Comparison of ENCODE assay signal across 12 cellular contexts in the genomic region with DNA sequence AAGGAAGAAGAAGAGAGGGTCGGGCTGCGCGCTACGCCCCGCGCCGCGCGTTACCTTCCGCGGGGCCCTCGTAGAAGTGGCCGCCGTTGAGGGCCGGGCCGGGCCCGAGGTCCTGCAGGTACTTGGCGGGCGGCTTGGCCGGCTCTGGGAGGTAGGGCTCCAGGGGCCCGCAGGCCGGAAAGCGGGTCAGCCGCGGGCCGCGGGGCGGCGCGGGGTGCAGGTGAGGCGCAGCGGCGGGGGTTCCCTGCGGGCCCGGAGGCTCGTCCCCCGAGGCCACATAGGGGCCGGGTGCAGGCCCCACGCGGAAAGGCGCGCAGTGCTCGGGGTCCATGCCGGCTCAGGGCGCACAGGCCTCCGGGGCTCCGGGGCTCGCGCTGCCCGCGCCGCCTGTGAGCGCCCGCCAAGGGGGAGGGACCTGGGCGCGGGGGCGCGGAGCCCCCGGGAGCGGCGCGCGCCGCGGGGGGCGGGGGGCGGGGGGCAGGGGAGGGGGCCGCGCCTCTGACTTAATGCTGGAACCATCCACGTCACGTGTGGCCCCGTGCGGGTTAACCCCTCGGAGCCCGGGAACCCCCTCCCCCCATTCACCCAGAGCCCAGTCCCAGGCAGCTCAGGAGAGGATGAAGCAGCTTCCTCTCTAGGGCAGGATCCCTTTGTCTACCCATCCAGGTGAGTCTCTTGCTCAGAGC. TPM values are rescaled to one million over a fixed set of nuclear protein-coding genes. Genes with fewer than 3 reads are reported as not detected.
DNase-seq lines count a peak whose midpoint lies in the region; ATAC-seq and TF ChIP-seq lines count a peak whose summit lies in the region.
"Had no signal": no experiment of that assay in that cellular context is flagged by ENCODE, and none has a peak within 500 bp of the region (broad histone marks: within the 10 kb centered on the region; RNA-seq: fewer than 3 reads in every experiment).

A gene (minus strand): TSS at position 391 of the 686 bp plus-strand sequence. CDS start 60 bp downstream, at position 331.

- H3K4me3 Mint-ChIP-seq in HFFc6: peak within 1 kb of the TSS; percentile 85; the same call in 1 of the 2 replicates
- H3K4me3 Mint-ChIP-seq in Calu3 (ENCODE audit: low read depth, unreplicated experiment): no peak within 1 kb of the TSS

- H3K4me3 ChIP-seq in A673 (ENCODE audit: low read depth, low read length, poor library complexity, severe bottlenecking) (peak within 1 kb of the TSS; percentile 19), ectodermal cell (ENCODE audit: insufficient read depth, low read depth, low read length) (peak within 1 kb of the TSS; percentile 23), mesendoderm (ENCODE audit: low read length) (no peak within 1 kb of the TSS)

- no peak within 1 kb of the TSS for H3K4ac ChIP-seq in mesendoderm (ENCODE audit: low read depth, low read length)

- H4K8ac ChIP-seq in mesendoderm (ENCODE audit: low read depth, low read length): no peak within 1 kb of the TSS

- POLR2A ChIA-PET in A673 (lab: Charles Lee; ENCODE audit: low non-redundant PET): no interaction called here

- no TSS peak for BruUV-seq in A673 (replicated peaks; lab: Mats Ljungman, UMichigan)
- BruUV-seq in Calu3 (replicated peaks; lab: Mats Ljungman, UMichigan): no TSS peak

- no peak within 1 kb of the TSS for H2BK5ac ChIP-seq in mesendoderm (ENCODE audit: low read length)

- peaks cover 8% of the 10 kb centered on the region for H3K4me1 ChIP-seq in A673 (ENCODE audit: insufficient read depth, low read length, poor library complexity, severe bottlenecking)
- peaks cover 13% of the 10 kb centered on the region for H3K4me1 ChIP-seq in ectodermal cell (ENCODE audit: control insufficient read depth, insufficient read depth, low read length)
- H3K4me1 ChIP-seq in mesendoderm (ENCODE audit: control insufficient read depth, low read depth, low read length): peaks cover 2% of the 10 kb centered on the region
- H3K4me1 ChIP-seq: foreskin keratinocyte had no signal

- H3K23ac ChIP-seq in mesendoderm (ENCODE audit: low read length): peak within 1 kb of the TSS; percentile 7

- H3K27me3 Mint-ChIP-seq in HFFc6 (ENCODE audit: insufficient read depth) (peaks cover 35% of the 10 kb centered on the region), Calu3 (ENCODE audit: unreplicated experiment) (no peaks in the 10 kb centered on the region)

- no peak within 1 kb of the TSS for H2AK5ac ChIP-seq in mesendoderm (ENCODE audit: low read length)

- H3K36me3 ChIP-seq in A673 (ENCODE audit: insufficient read depth, low read length, poor library complexity, severe bottlenecking) (no peaks in the 10 kb centered on the region), ectodermal cell (ENCODE audit: control insufficient read depth, insufficient read depth, low read length) (no peaks in the 10 kb centered on the region), mesendoderm (ENCODE audit: control insufficient read depth, insufficient read depth, low read length) (no peaks in the 10 kb centered on the region)

- DNase-seq in A673 (ENCODE audit: low spot score) (no peak), HFFc6 (no peak), mesendoderm (no peak), Calu3 (no peak), cortex of kidney (lab: John Stamatoyannopoulos, UW) (no peak), HPDE6-E6E7 (ENCODE audit: extremely low spot score) (no peak)
- DNase-seq: caudate nucleus, foreskin keratinocyte, NCI-H1048, T-helper 2 cell had no signal

- peak within 1 kb of the TSS; percentile 50 for H3K4me2 ChIP-seq in mesendoderm (ENCODE audit: low read length)

- H3K79me2 ChIP-seq in mesendoderm (ENCODE audit: control insufficient read depth, insufficient read depth, low read length): no peaks in the 10 kb centered on the region

- 1% methylated on average over 75 of the region's 75 CpGs for WGBS in ectodermal cell, 2 experiments
- WGBS in mesendoderm (ENCODE audit: extremely low coverage, insufficient coverage, low lambda C conversion rate): no CpG with 5 or more reads among the region's 75 CpGs

- H4K5ac ChIP-seq in mesendoderm (ENCODE audit: low read length): no peak within 1 kb of the TSS

- H2BK15ac ChIP-seq in mesendoderm (replicated peaks; ENCODE audit: low read depth): no peak within 1 kb of the TSS

- intact Hi-C loops in A673 (cut with micrococcal nuclease; ENCODE audit: unreplicated experiment) (no loop called here), Calu3 (cut with micrococcal nuclease; ENCODE audit: unreplicated experiment) (no loop called here)

- H2BK120ac ChIP-seq in mesendoderm (ENCODE audit: low read depth, low read length): no peak within 1 kb of the TSS

- H3K9ac ChIP-seq in mesendoderm (ENCODE audit: low read length): peak within 1 kb of the TSS; percentile 42

- H3K56ac ChIP-seq in mesendoderm (ENCODE audit: low read length): peak within 1 kb of the TSS; percentile 67

- H3K9me3 ChIP-seq in A673 (ENCODE audit: low read depth, low read length, poor library complexity, severe bottlenecking): no peaks in the 10 kb centered on the region
- no peaks in the 10 kb centered on the region for H3K9me3 ChIP-seq in ectodermal cell (ENCODE audit: control insufficient read depth, low read length)

- H3K79me1 ChIP-seq in mesendoderm (ENCODE audit: low read length): no peaks in the 10 kb centered on the region

- CTCF ChIA-PET in A673 (lab: Charles Lee): interaction anchor here (0.9 to 1.1 kb wide), 2 partner anchors 10 to 86 kb away, joined by 3 to 4 read pairs; a partner anchor contains a TSS
- CTCF ChIA-PET in Calu3 (lab: Charles Lee): no interaction called here

- H3K27me3 ChIP-seq in A673 (replicated peaks; ENCODE audit: insufficient read depth, low read depth, low read length, poor library complexity) (no peaks in the 10 kb centered on the region), ectodermal cell (ENCODE audit: control insufficient read depth, insufficient read depth, low read length, poor library complexity, severe bottlenecking) (peaks cover 97% of the 10 kb centered on the region), mesendoderm (ENCODE audit: insufficient read depth, low read length, poor library complexity) (peaks cover 67% of the 10 kb centered on the region)

- H3K9me3 Mint-ChIP-seq in HFFc6: no peaks in the 10 kb centered on the region; the same call in 1 of the 2 replicates
- H3K9me3 Mint-ChIP-seq in Calu3 (ENCODE audit: low read depth, unreplicated experiment): no peaks in the 10 kb centered on the region

- no peak for ATAC-seq in HG02840 (IDR thresholded peaks at IDR 0.05; ENCODE audit: low FRiP score, unreplicated experiment)

- H3K36me3 Mint-ChIP-seq in HFFc6 (ENCODE audit: low read depth) (peaks cover 5% of the 10 kb centered on the region), Calu3 (ENCODE audit: insufficient read depth, unreplicated experiment) (no peaks in the 10 kb centered on the region)

- no peak within 1 kb of the TSS for H3K27ac ChIP-seq in A673 (ENCODE audit: low read depth, low read length, poor library complexity, severe bottlenecking)
- no peak within 1 kb of the TSS for H3K27ac ChIP-seq in ectodermal cell (ENCODE audit: insufficient read depth, low read depth, low read length, poor library complexity, severe bottlenecking)
- H3K27ac ChIP-seq in mesendoderm (ENCODE audit: low read depth, low read length): no peak within 1 kb of the TSS
- H3K27ac ChIP-seq: foreskin keratinocyte had no signal

- H3K18ac ChIP-seq in mesendoderm (ENCODE audit: low read length): peak within 1 kb of the TSS; percentile 28

- H3K4me1 Mint-ChIP-seq in HFFc6 (ENCODE audit: low read depth) (peaks cover 17% of the 10 kb centered on the region; the same call in 1 of the 2 replicates), Calu3 (ENCODE audit: low read depth, unreplicated experiment) (no peaks in the 10 kb centered on the region)

- H3K27ac Mint-ChIP-seq in HFFc6 (peak within 1 kb of the TSS; percentile 86; the same call in 1 of the 2 replicates), Calu3 (ENCODE audit: unreplicated experiment) (no peak within 1 kb of the TSS)

- TF ChIP-seq CTCF in A673 (conservative IDR thresholded peaks at IDR 0.05; ENCODE audit: low read depth, low read length) (no peak), HFFc6 (IDR thresholded peaks at IDR 0.05) (no peak), Calu3 (IDR thresholded peaks at IDR 0.05; ENCODE audit: unreplicated experiment) (no peak)

RNA-seq across cellular contexts. Expression of the gene that starts here (rescaled TPM):
- 0.81 and 0.84 TPM in 2 replicates for total RNA-seq in A673 (2021)
- total RNA-seq in HFFc6 (2021; fragmentation: NEBNext Ultra II Directional; extraction: Animal tissue kit (Norgen Biotek cat#: 25700)): 10 to 100 TPM in 1 of 6 experiments, 1 to 10 TPM in 5; 1.0 to 10.0 (median 1.4) TPM
- polyA plus RNA-seq in ectodermal cell (2013, experiment 1 of 4): not detected
- polyA plus RNA-seq in ectodermal cell (2013, experiment 2 of 4): not detected
- 0.16 TPM for polyA plus RNA-seq in ectodermal cell (2013, experiment 3 of 4)
- polyA plus RNA-seq in ectodermal cell (2013, experiment 4 of 4): not detected
- 0.21 TPM for polyA plus RNA-seq in mesendoderm (2013, experiment 1 of 2)
- polyA plus RNA-seq in mesendoderm (2013, experiment 2 of 2): 0.24 TPM
- not detected in 2 replicates for total RNA-seq in Calu3 (2022)
- total RNA-seq: foreskin keratinocyte had no signal
- polyA plus RNA-seq: foreskin keratinocyte had no signal
